1 cellular context compared by ENCODE assay signal in genomic region chr2:205699554-205700289, GRCh38.
TF ChIP-seq lines count a peak whose summit lies in the region.

No MANE protein-coding gene starts in this region.

TF ChIP-seq in H1, 55 proteins besides CTCF, POLR2A, EP300 and RAD21 (continued from another document):
- TF ChIP-seq SIN3A (conservative IDR thresholded peaks at IDR 0.05 in 1 of 2, IDR thresholded peaks at IDR 0.05 in 1 of 2; ENCODE audit: low read depth in 1 of 2, low read length in 2 of 2) (no peak), JUN (IDR thresholded peaks at IDR 0.05; ENCODE audit: low read depth, low read length) (no peak), KDM5A (IDR thresholded peaks at IDR 0.05; ENCODE audit: low read length) (no peak), MAX (IDR thresholded peaks at IDR 0.05) (no peak), TAF7 (optimal IDR thresholded peaks at IDR 0.05; ENCODE audit: borderline replicate concordance, low read depth, low read length) (no peak), CBX5 (IDR thresholded peaks at IDR 0.05; ENCODE audit: low read depth, low read length) (no peak), PHF8 (conservative IDR thresholded peaks at IDR 0.05; ENCODE audit: low read depth, low read length) (no peak), SRF (IDR thresholded peaks at IDR 0.05; ENCODE audit: low read depth, low read length) (no peak), ASH2L (IDR thresholded peaks at IDR 0.05; ENCODE audit: low read length) (no peak), SP2 (IDR thresholded peaks at IDR 0.05; ENCODE audit: low read length) (no peak), CBX8 (IDR thresholded peaks at IDR 0.05; ENCODE audit: borderline replicate concordance, low read depth, low read length) (no peak), BCL11A (IDR thresholded peaks at IDR 0.05; ENCODE audit: low read depth in 2 of 2, low read length in 2 of 2) (no peak), TAF1 (IDR thresholded peaks at IDR 0.05; ENCODE audit: low read depth, low read length) (no peak), USF2 (IDR thresholded peaks at IDR 0.05; ENCODE audit: low read length) (no peak), CHD2 (IDR thresholded peaks at IDR 0.05; ENCODE audit: low read length) (no peak), EZH2 (IDR thresholded peaks at IDR 0.05; ENCODE audit: low read depth, low read length, severe bottlenecking) (no peak)
